ENCODE assay signal across 8 cellular contexts in the genomic region with DNA sequence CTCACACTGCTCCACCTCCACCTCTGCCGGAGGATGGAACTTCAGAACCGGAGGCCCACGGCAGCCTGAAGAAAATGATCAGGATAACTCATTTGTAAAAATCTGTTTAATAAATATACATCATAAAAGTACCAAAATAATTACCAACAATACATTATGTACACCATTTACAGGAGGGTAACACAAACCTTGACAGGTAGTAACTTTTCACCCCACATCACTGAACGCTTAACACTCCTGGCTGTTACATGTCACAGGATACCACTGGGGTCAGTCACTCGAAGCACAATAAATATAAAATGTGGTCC. TPM values are rescaled to one million over a fixed set of nuclear protein-coding genes. Genes with fewer than 3 reads are reported as not detected.
DNase-seq lines count a peak whose midpoint lies in the region; FAIRE-seq and TF ChIP-seq lines count a peak whose summit lies in the region.

No MANE protein-coding gene starts in this region.

- no peak for FAIRE-seq in GM12892 (lab: Jason Lieb, UNC)

- H3K9me3 ChIP-seq in AG04450 (ENCODE audit: control insufficient read depth, insufficient read depth, low read length) (no peaks in the 10 kb centered on the region; the same call in 1 of the 2 replicates), OCI-LY3 (ENCODE audit: insufficient read depth, low read length) (no peaks in the 10 kb centered on the region)
- H3K9me3 ChIP-seq in effector memory CD4-positive, alpha-beta T cell (ENCODE audit: control insufficient read depth, low read length), result no peaks in the 10 kb centered on the region

- POLR2A ChIA-PET in AG04450 (lab: Yijun Ruan, JAX), result interaction anchor here (0.6 kb wide), 2 partner anchors 32 to 279 kb away, joined by 5 to 9 read pairs; a partner anchor contains a TSS

- TF ChIP-seq CTCF in AG04450 (IDR thresholded peaks at IDR 0.05; ENCODE audit: low read depth, low read length) (no peak), OCI-LY3 (IDR thresholded peaks at IDR 0.05; ENCODE audit: low read depth, low read length) (no peak), nephron (IDR thresholded peaks at IDR 0.05; ENCODE audit: unreplicated experiment in 3 of 3) (no peak)

- H3K9ac ChIP-seq in OCI-LY3 (ENCODE audit: low read length), result peak overlapping the region; percentile 99; the same call in 1 of the 2 replicates

- H3K4me1 Mint-ChIP-seq in nephron, result peaks cover 53% of the 10 kb centered on the region

- H4K20me1 ChIP-seq in OCI-LY3 (ENCODE audit: insufficient read depth, low read length), result peaks cover 41% of the 10 kb centered on the region

- TF ChIP-seq POLR2A in GM12892 (IDR thresholded peaks at IDR 0.05; ENCODE audit: low read depth, low read length), result no peak

- H3K36me3 ChIP-seq in OCI-LY3 (replicated peaks; ENCODE audit: low read depth, low read length), result peaks cover 40% of the 10 kb centered on the region
- H3K36me3 ChIP-seq in effector memory CD4-positive, alpha-beta T cell (ENCODE audit: control insufficient read depth, insufficient read depth, low read length), result peaks cover 34% of the 10 kb centered on the region

- H3K27ac Mint-ChIP-seq in nephron, result peak overlapping the region in 1 of 3 experiments; percentile 89

- no peaks in the 10 kb centered on the region for H3K9me3 Mint-ChIP-seq in nephron

- peaks cover 41% of the 10 kb centered on the region for H3K79me2 ChIP-seq in OCI-LY3 (ENCODE audit: low read length)

- peak overlapping the region; percentile 94 for H3K4me3 ChIP-seq in AG04450 (ENCODE audit: low read depth, low read length)
- H3K4me3 ChIP-seq in OCI-LY3 (ENCODE audit: low read length), result peak overlapping the region; percentile 83
- H3K4me3 ChIP-seq in effector memory CD4-positive, alpha-beta T cell (ENCODE audit: insufficient read depth, low read depth, low read length, poor library complexity, severe bottlenecking), result peak overlapping the region; percentile 81

- CTCF ChIA-PET in AG04450 (lab: Charles Lee), result interaction anchor here (0.6 to 1.0 kb wide), 2 partner anchors 91 to 261 kb away, joined by 4 to 11 read pairs; no protein-coding TSS in a partner anchor

- H3K27me3 ChIP-seq in AG04450 (ENCODE audit: control insufficient read depth, insufficient read depth, low read length) (no peaks in the 10 kb centered on the region), OCI-LY3 (ENCODE audit: low read depth, low read length) (no peaks in the 10 kb centered on the region)
- H3K27me3 ChIP-seq in effector memory CD4-positive, alpha-beta T cell (replicated peaks; ENCODE audit: control insufficient read depth, insufficient read depth, low read length, poor library complexity, severe bottlenecking), result no peaks in the 10 kb centered on the region

- H3K4me2 ChIP-seq in OCI-LY3 (ENCODE audit: low read length), result peak overlapping the region; percentile 97

- H3K27ac ChIP-seq in AG04450 (ENCODE audit: low read depth, low read length) (no peak overlapping the region), OCI-LY3 (ENCODE audit: low read length) (peak overlapping the region; percentile 98)
- peak overlapping the region; percentile 100 for H3K27ac ChIP-seq in effector memory CD4-positive, alpha-beta T cell (ENCODE audit: insufficient read depth, low read length, poor library complexity, severe bottlenecking)

- DNase-seq in AG04450 (ENCODE audit: low read depth, low spot score) (no peak), GM12892 (ENCODE audit: insufficient read length) (no peak), GDM1 (lab: John Stamatoyannopoulos, UW) (no peak)
- DNase-seq in effector memory CD4-positive, alpha-beta T cell, result no peak
- DNase-seq in activated CD8-positive, alpha-beta memory T cell treated with anti-CD3 and anti-CD28 coated beads for 24 hours, result no peak
- DNase-seq in stimulated activated naive CD4-positive, alpha-beta T cell (lab: John Stamatoyannopoulos, UW), result no peak

- H3K27me3 Mint-ChIP-seq in nephron (ENCODE audit: low read depth), result no peaks in the 10 kb centered on the region

- H3K36me3 Mint-ChIP-seq in nephron (ENCODE audit: low read depth), result peaks cover 47% of the 10 kb centered on the region

- H3K4me1 ChIP-seq in OCI-LY3 (ENCODE audit: low read length), result peaks cover 58% of the 10 kb centered on the region
- H3K4me1 ChIP-seq in effector memory CD4-positive, alpha-beta T cell (ENCODE audit: control insufficient read depth, insufficient read depth, low read length, poor library complexity, severe bottlenecking), result peaks cover 43% of the 10 kb centered on the region

- H2AFZ ChIP-seq in OCI-LY3 (ENCODE audit: low read depth, low read length), result no peak overlapping the region

- H3K4me3 Mint-ChIP-seq in nephron, result peak overlapping the region; percentile 86 to 93 (median 91)

RNA-seq across cellular contexts. Expression of a gene that starts 3.2 kb away (rescaled TPM):
- 51.6 and 80.2 TPM in 2 replicates for polyA plus RNA-seq in AG04450 (2011; rRNA removed)
- 191 and 374 TPM in 2 replicates for polyA minus RNA-seq in AG04450 (2011; rRNA and poly(A)+ RNA removed)
- 229 TPM for polyA plus RNA-seq in GM12892 (2012; ENCODE audit: missing spikeins)
